In genomic region chr1:155499263-155499662, GRCh38 we compare ENCODE assay signal across 18 cellular contexts.
DNase-seq lines count a peak whose midpoint lies in the region; ATAC-seq and TF ChIP-seq lines count a peak whose summit lies in the region.
"Had no signal": no experiment of that assay in that cellular context is flagged by ENCODE, and none has a peak within 500 bp of the region (broad histone marks: within the 10 kb centered on the region; RNA-seq: fewer than 3 reads in every experiment).

No MANE protein-coding gene starts in this region.

- H3K9ac ChIP-seq in GM23248 (no peak overlapping the region), mesendoderm (ENCODE audit: low read length) (no peak overlapping the region)

- H3K79me2 ChIP-seq in GM23248 (ENCODE audit: insufficient read depth), result peaks cover 100% of the 10 kb centered on the region
- no peaks in the 10 kb centered on the region for H3K79me2 ChIP-seq in mesendoderm (ENCODE audit: control insufficient read depth, insufficient read depth, low read length)

- H3K27ac ChIP-seq in GM23248 (peak overlapping the region; percentile 37), mesendoderm (ENCODE audit: low read depth, low read length) (no peak overlapping the region)
- H3K27ac ChIP-seq: vagina had no signal

- H3K36me3 ChIP-seq in GM23248 (ENCODE audit: low read depth) (no peaks in the 10 kb centered on the region), mesendoderm (ENCODE audit: control insufficient read depth, insufficient read depth, low read length) (no peaks in the 10 kb centered on the region)
- H3K36me3 ChIP-seq: vagina had no signal

- H4K5ac ChIP-seq in mesendoderm (ENCODE audit: low read length), result no peak overlapping the region

- H3F3A ChIP-seq in GM23248 (ENCODE audit: insufficient read depth), result peaks cover 19% of the 10 kb centered on the region

- H3K9me2 ChIP-seq in GM23248 (ENCODE audit: insufficient read depth), result no peaks in the 10 kb centered on the region

- H3K9me3 ChIP-seq in GM23248 (ENCODE audit: low read depth), result no peaks in the 10 kb centered on the region
- H3K9me3 ChIP-seq: vagina had no signal

- H3K4me3 ChIP-seq in AG10803 (ENCODE audit: low read length) (no peak overlapping the region), GM23248 (no peak overlapping the region), mesendoderm (ENCODE audit: low read length) (no peak overlapping the region)
- H3K4me3 ChIP-seq: vagina had no signal

- H3K23ac ChIP-seq in mesendoderm (ENCODE audit: low read length), result no peak overlapping the region

- no peak for ATAC-seq in activated naive CD8-positive, alpha-beta T cell treated with anti-CD3 and anti-CD28 coated beads, Interleukin-2, amount 50 U/mL, for 24 hours
- ATAC-seq in left lobe of liver, result peak; percentile 62

- H3K4me1 Mint-ChIP-seq in activated naive CD8-positive, alpha-beta T cell treated with anti-CD3 and anti-CD28 coated beads, Interleukin-2, amount 50 U/mL, for 24 hours, result peaks cover 28% of the 10 kb centered on the region

- H2AK5ac ChIP-seq in mesendoderm (ENCODE audit: low read length), result no peak overlapping the region

- H3K18ac ChIP-seq in mesendoderm (ENCODE audit: low read length), result no peak overlapping the region

- no peak overlapping the region for H4K8ac ChIP-seq in mesendoderm (ENCODE audit: low read depth, low read length)

- H3K4me3 Mint-ChIP-seq in activated naive CD8-positive, alpha-beta T cell treated with anti-CD3 and anti-CD28 coated beads, Interleukin-2, amount 50 U/mL, for 24 hours, result no peak overlapping the region
- H3K4me3 Mint-ChIP-seq: T-helper 1 cell treated with Interleukin-12 subunit alpha and Interleukin-12 subunit beta and Interleukin-4 antibody, amounts not matched to agents 30 μg/mL and 1 μg/mL, for 36 hours had no signal

- H3K4ac ChIP-seq in mesendoderm (ENCODE audit: low read depth, low read length), result no peak overlapping the region

- DNase-seq in AG10803 (ENCODE audit: low read depth) (peak; percentile 26), GM23248 (peak; percentile 70), left lobe of liver (ENCODE audit: low spot score) (no peak), C1 segment of cervical spinal cord (lab: John Stamatoyannopoulos, UW) (no peak), ureter (ENCODE audit: low spot score) (no peak), NAMALWA (ENCODE audit: low spot score) (no peak), mesendoderm (no peak)
- no peak for DNase-seq in activated naive CD8-positive, alpha-beta T cell treated with anti-CD3 and anti-CD28 coated beads, Interleukin-2, amount 50 U/mL, for 24 hours
- DNase-seq: activated naive CD4-positive, alpha-beta T cell treated with anti-CD3 and anti-CD28 coated beads, Interleukin-2, amount 50 U/mL, for 16 hours; erythroblast; left colon; naive thymus-derived CD4-positive, alpha-beta T cell; right cardiac atrium; stimulated activated CD4-positive, alpha-beta T cell treated with anti-CD3 and anti-CD28 coated beads, Interleukin-4, amount 100 ng/mL, for 4 hours; stimulated activated naive CD4-positive, alpha-beta T cell had no signal

- H3K4me1 ChIP-seq in GM23248 (ENCODE audit: insufficient read depth), result peaks cover 8% of the 10 kb centered on the region
- peaks cover 5% of the 10 kb centered on the region for H3K4me1 ChIP-seq in mesendoderm (ENCODE audit: control insufficient read depth, low read depth, low read length)

- H3K27ac Mint-ChIP-seq in activated naive CD8-positive, alpha-beta T cell treated with anti-CD3 and anti-CD28 coated beads, Interleukin-2, amount 50 U/mL, for 24 hours, result peak overlapping the region; percentile 21

- no peaks in the 10 kb centered on the region for H3K27me3 Mint-ChIP-seq in activated naive CD8-positive, alpha-beta T cell treated with anti-CD3 and anti-CD28 coated beads, Interleukin-2, amount 50 U/mL, for 24 hours
- H3K27me3 Mint-ChIP-seq: CD4-positive, CD25-positive, alpha-beta regulatory T cell; naive thymus-derived CD4-positive, alpha-beta T cell had no signal

- no peak overlapping the region for H2BK5ac ChIP-seq in mesendoderm (ENCODE audit: low read length)

- peaks cover 2% of the 10 kb centered on the region for H3K36me3 Mint-ChIP-seq in activated naive CD8-positive, alpha-beta T cell treated with anti-CD3 and anti-CD28 coated beads, Interleukin-2, amount 50 U/mL, for 24 hours (ENCODE audit: low read depth)

- no peak overlapping the region for H3K56ac ChIP-seq in mesendoderm (ENCODE audit: low read length)

- H3K9me3 Mint-ChIP-seq in activated naive CD8-positive, alpha-beta T cell treated with anti-CD3 and anti-CD28 coated beads, Interleukin-2, amount 50 U/mL, for 24 hours, result no peaks in the 10 kb centered on the region
- H3K9me3 Mint-ChIP-seq: naive thymus-derived CD4-positive, alpha-beta T cell; T-helper 1 cell treated with Interleukin-12 subunit alpha and Interleukin-12 subunit beta and Interleukin-4 antibody, amounts not matched to agents 30 μg/mL and 1 μg/mL, for 36 hours had no signal

- peaks cover 7% of the 10 kb centered on the region for H4K20me1 ChIP-seq in GM23248 (ENCODE audit: insufficient read depth)

- in situ Hi-C loops in GM23248 (cut with MboI), result no loop called here

- H2BK120ac ChIP-seq in mesendoderm (ENCODE audit: low read depth, low read length), result no peak overlapping the region

- peak overlapping the region; percentile 1 for H3K4me2 ChIP-seq in GM23248 (ENCODE audit: unreplicated experiment)
- H3K4me2 ChIP-seq in mesendoderm (ENCODE audit: low read length), result no peak overlapping the region

- no peaks in the 10 kb centered on the region for H3K27me3 ChIP-seq in GM23248 (replicated peaks; ENCODE audit: insufficient read depth)
- H3K27me3 ChIP-seq in mesendoderm (ENCODE audit: insufficient read depth, low read length, poor library complexity), result no peaks in the 10 kb centered on the region
- H3K27me3 ChIP-seq: vagina had no signal

- H2AFZ ChIP-seq in GM23248, result no peak overlapping the region

- no peak overlapping the region for H2BK15ac ChIP-seq in mesendoderm (replicated peaks; ENCODE audit: low read depth)

- 85 to 95% methylated on average over 1 of the region's 1 CpG for WGBS in GM23248 (ENCODE audit: low coverage in 1 of 2, low lambda C conversion rate in 2 of 2, missing lambda C conversion rate in 2 of 2), 2 experiments
- no CpG with 5 or more reads among the region's 1 CpG for WGBS in mesendoderm (ENCODE audit: extremely low coverage, insufficient coverage, low lambda C conversion rate)

- no peak for TF ChIP-seq CTCF in AG10803 (conservative IDR thresholded peaks at IDR 0.05; ENCODE audit: low read length)

- H3K79me1 ChIP-seq in mesendoderm (ENCODE audit: low read length), result peaks cover 2% of the 10 kb centered on the region

Comparison
In these comparisons a context has a peak if more than half of its experiments do, and no peak if none do; other contexts are left out.
1. DNase-seq: peak in AG10803 (single experiment) and GM23248 (single experiment); none in activated naive CD8-positive, alpha-beta T cell treated with anti-CD3 and anti-CD28 coated beads, Interleukin-2, amount 50 U/mL, for 24 hours (single experiment), left lobe of liver (single experiment), C1 segment of cervical spinal cord (0 of 14), ureter (single experiment), NAMALWA (single experiment) and mesendoderm (single experiment).